ENCODE assay signal across 8 cellular contexts in the genomic region with DNA sequence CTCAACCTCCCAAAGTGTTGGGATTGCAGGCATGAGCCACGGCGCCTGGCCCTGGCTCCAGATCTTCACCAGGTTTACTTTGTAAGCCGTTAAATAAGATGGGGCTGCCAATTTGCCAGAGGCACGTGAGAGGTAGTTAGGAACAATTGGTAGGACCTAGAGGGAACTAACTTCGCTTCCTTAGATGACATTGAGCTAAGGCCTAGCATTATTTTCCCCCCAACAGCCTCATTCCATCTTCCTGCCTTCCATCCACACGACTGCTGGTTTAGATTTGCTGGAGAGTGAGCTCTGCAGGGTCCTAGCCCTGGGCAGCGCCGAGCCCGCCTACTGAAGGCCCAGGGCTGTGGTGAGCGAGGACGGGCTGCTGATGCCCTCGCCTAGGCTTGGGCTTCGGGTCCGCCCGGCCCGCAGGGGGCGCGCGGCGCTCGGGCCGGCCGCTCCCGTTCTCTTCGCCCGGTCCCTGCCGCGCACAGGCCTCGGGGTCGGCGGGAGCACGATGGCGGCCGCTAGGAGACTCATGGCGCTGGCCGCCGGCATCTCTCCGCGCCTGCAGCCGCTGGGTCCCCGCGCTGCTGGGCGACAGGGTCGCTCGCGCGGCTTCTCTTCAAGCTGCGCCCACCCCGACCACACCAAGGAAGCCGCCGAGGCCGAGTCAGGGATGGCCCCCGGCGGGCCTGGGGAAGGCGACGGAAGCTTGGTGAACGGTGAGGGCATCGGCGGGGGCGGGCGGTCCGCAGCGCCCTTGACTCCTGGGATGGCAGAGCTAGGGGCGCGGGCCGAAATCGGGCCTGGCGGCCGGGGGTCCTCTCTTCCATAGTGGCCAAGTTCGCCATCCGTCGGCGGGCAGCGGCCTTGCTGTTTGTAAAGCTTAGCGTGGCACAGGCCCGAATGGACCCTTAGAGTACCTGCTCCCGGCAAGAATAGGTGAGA.
A peak's percentile ranks its signal among the peaks of the same experiment; 100 is the strongest.
DNase-seq lines count a peak whose midpoint lies in the region; ATAC-seq and TF ChIP-seq lines count a peak whose summit lies in the region.

No MANE protein-coding gene starts in this region.

- ATAC-seq in GM18870 (IDR thresholded peaks at IDR 0.05; ENCODE audit: unreplicated experiment) (peak; percentile 65), HG03108 (IDR thresholded peaks at IDR 0.05; ENCODE audit: unreplicated experiment) (peak; percentile 96)

- TF ChIP-seq CTCF in AG09309 (IDR thresholded peaks at IDR 0.05; ENCODE audit: control insufficient read depth, insufficient read depth, low read depth, low read length, missing control alignments), result peak; percentile 44

- DNase-seq in AG09309 (ENCODE audit: low read depth) (peak; percentile 33), NCI-H226 (peak; percentile 85), left kidney (ENCODE audit: low read depth, low spot score) (peak; percentile 96)
- peak; percentile 60 to 64 for DNase-seq in activated CD4-positive, alpha-beta T cell treated with anti-CD3 and anti-CD28 coated beads for 24 hours (ENCODE audit: low read depth in 2 of 2)
- DNase-seq in stimulated activated CD4-positive, alpha-beta T cell treated with anti-CD3 and anti-CD28 coated beads, Interleukin-2, amount 100 ng/mL, for 24 hours, result peak; percentile 79 to 82

- peak overlapping the region; percentile 90 for H3K27ac ChIP-seq in cingulate gyrus (ENCODE audit: low read depth, low read length)

- H3K4me3 ChIP-seq in AG09309 (ENCODE audit: control insufficient read depth, low read depth, low read length), result peak overlapping the region; percentile 63

Comparison
In these comparisons a context has a peak if more than half of its experiments do, and no peak if none do; other contexts are left out.
1. Peak in every context shown above with its lines: DNase-seq, ATAC-seq, H3K4me3 ChIP-seq and H3K27ac ChIP-seq.
2. DNase-seq: peak in every context shown above with its lines; median percentile 96 in left kidney; 85 in NCI-H226; 80 in stimulated activated CD4-positive, alpha-beta T cell treated with anti-CD3 and anti-CD28 coated beads, Interleukin-2, amount 100 ng/mL, for 24 hours; 62 in activated CD4-positive, alpha-beta T cell treated with anti-CD3 and anti-CD28 coated beads for 24 hours; 33 in AG09309.